ENCODE assay signal across 1 cellular context in genomic region chr19:14577885-14578427, GRCh38.
TF ChIP-seq lines count a peak whose summit lies in the region.

No MANE protein-coding gene starts in this region.

TF ChIP-seq in H1, 55 proteins besides CTCF, POLR2A, EP300 and RAD21:
- TF ChIP-seq KDM1A (IDR thresholded peaks at IDR 0.05; ENCODE audit: borderline replicate concordance, low read length) = 0 out of 2 replicates have a peak, but pooled peaks have one; percentile 16
- no peak for TF ChIP-seq SAP30 (IDR thresholded peaks at IDR 0.05; ENCODE audit: insufficient read depth, insufficient replicate concordance, low read length)
